In genomic region chr3:192566706-192567290, GRCh38 we compare ENCODE assay signal across 8 cellular contexts.
A peak's percentile ranks its signal among the peaks of the same experiment; 100 is the strongest.
DNase-seq lines count a peak whose midpoint lies in the region; ATAC-seq and TF ChIP-seq lines count a peak whose summit lies in the region.

No MANE protein-coding gene starts in this region.

- no peak overlapping the region for H2AFZ ChIP-seq in hepatocyte

- H3K4me3 Mint-ChIP-seq in T-helper 17 cell = no peak overlapping the region

- H3K27ac ChIP-seq in 22Rv1 (no peak overlapping the region), ascending aorta (no peak overlapping the region), hepatocyte (no peak overlapping the region)

- no peaks in the 10 kb centered on the region for H3K36me3 ChIP-seq in ascending aorta
- H3K36me3 ChIP-seq in hepatocyte (replicated peaks; ENCODE audit: insufficient read depth, low read depth) = no peaks in the 10 kb centered on the region

- H3K4me1 ChIP-seq in ascending aorta (no peaks in the 10 kb centered on the region), hepatocyte (ENCODE audit: insufficient read depth) (no peaks in the 10 kb centered on the region)

- H3K79me2 ChIP-seq in hepatocyte = no peaks in the 10 kb centered on the region

- peaks cover 12% of the 10 kb centered on the region for H3K4me1 Mint-ChIP-seq in T-helper 17 cell

- H4K20me1 ChIP-seq in hepatocyte (ENCODE audit: insufficient read depth, poor library complexity, severe bottlenecking) = no peaks in the 10 kb centered on the region

- no peaks in the 10 kb centered on the region for H3K9me2 ChIP-seq in hepatocyte (replicated peaks; ENCODE audit: insufficient read depth)

- in situ Hi-C loops in GM13977 (cut with MboI; ENCODE audit: low pct_unique_long_range_greater_than_20kb, low sequenced_read_pairs, unreplicated experiment) = loop anchor here (25.0 kb wide), 3 partner anchors 246 to 996 kb away; partner anchors contain the start of gene ATP13A4

- H3K27ac Mint-ChIP-seq in T-helper 17 cell = no peak overlapping the region

- DNase-seq in GM13977 (ENCODE audit: low spot score) (peak; percentile 66), NCI-H146 treated with DMSO at 0.1 percent for 48 hours (lab: John Stamatoyannopoulos, UW; ENCODE audit: unreplicated experiment) (peak; percentile 62), T-helper 17 cell (peak; percentile 13 to 35 (median 21)), ascending aorta (ENCODE audit: low spot score in 2 of 2) (peak in 1 of 2 donors; percentile 87), hepatocyte (ENCODE audit: low spot score) (peak; percentile 90), smooth muscle cell of the brain vasculature (ENCODE audit: low read depth, low spot score) (peak; percentile 37)

- H3K9me3 ChIP-seq in T-helper 17 cell (ENCODE audit: control insufficient read depth, low read length, poor library complexity, severe bottlenecking) (no peaks in the 10 kb centered on the region), ascending aorta (no peaks in the 10 kb centered on the region), hepatocyte (ENCODE audit: low read depth) (no peaks in the 10 kb centered on the region)

- TF ChIP-seq CTCF in 22Rv1 (IDR thresholded peaks at IDR 0.05) (peak; percentile 83), GM13977 (IDR thresholded peaks at IDR 0.05; ENCODE audit: extremely low read depth, insufficient read depth, missing control alignments) (peak; percentile 60), ascending aorta (IDR thresholded peaks at IDR 0.05) (peak; percentile 50 to 77 (median 55)), hepatocyte (IDR thresholded peaks at IDR 0.05; ENCODE audit: poor library complexity) (peak; percentile 89)

- H3K4me3 ChIP-seq in ascending aorta = no peak overlapping the region
- H3K4me3 ChIP-seq in hepatocyte = no peak overlapping the region

- H3K4me2 ChIP-seq in hepatocyte = no peak overlapping the region

- H3K27me3 Mint-ChIP-seq in T-helper 17 cell = peaks cover 38% of the 10 kb centered on the region

- H3K36me3 Mint-ChIP-seq in T-helper 17 cell (ENCODE audit: low read depth) = peaks cover 3% of the 10 kb centered on the region

- intact Hi-C loops in ascending aorta (cut with DNase I) = loop anchor here (1.0 to 5.0 kb wide), 2 partner anchors 237 to 1006 kb away; no protein-coding TSS in a partner anchor

- WGBS in hepatocyte (ENCODE audit: low lambda C conversion rate, missing lambda C conversion rate) = 14% methylated on average over 6 of the region's 6 CpGs

- no peaks in the 10 kb centered on the region for H3K27me3 ChIP-seq in ascending aorta
- H3K27me3 ChIP-seq in hepatocyte = no peaks in the 10 kb centered on the region

- ATAC-seq in HG02938 (IDR thresholded peaks at IDR 0.05; ENCODE audit: unreplicated experiment) (peak; percentile 86), T-helper 17 cell (peak; percentile 67)
